10 cellular contexts compared by ENCODE assay signal in genomic region chr10:124588736-124589451, GRCh38.
DNase-seq lines count a peak whose midpoint lies in the region; ATAC-seq and TF ChIP-seq lines count a peak whose summit lies in the region.
"Had no signal": no experiment of that assay in that cellular context is flagged by ENCODE, and none has a peak within 500 bp of the region (broad histone marks: within the 10 kb centered on the region; RNA-seq: fewer than 3 reads in every experiment).

No MANE protein-coding gene starts in this region.

- H3F3A ChIP-seq in GM23338 (replicated peaks; ENCODE audit: low read depth) = no peaks in the 10 kb centered on the region

- H3K4me3 Mint-ChIP-seq in GM23338 = no peak overlapping the region

- ATAC-seq in Right ventricle myocardium inferior = peak; percentile 66
- no peak for ATAC-seq in GM18858 (IDR thresholded peaks at IDR 0.05; ENCODE audit: unreplicated experiment)
- ATAC-seq in GM23338 = no peak
- ATAC-seq in HG03565 (IDR thresholded peaks at IDR 0.05; ENCODE audit: unreplicated experiment) = no peak

- H3K9me3 ChIP-seq in muscle layer of colon (ENCODE audit: low read length) = no peaks in the 10 kb centered on the region

- no peak overlapping the region for H3K4me2 ChIP-seq in GM23338
- H3K4me2 ChIP-seq: KMS-11 had no signal

- no peak for TF ChIP-seq CTCF in GM23338 (conservative IDR thresholded peaks at IDR 0.05; ENCODE audit: low read depth in 2 of 2)

- H2AFZ ChIP-seq in GM23338 = no peak overlapping the region

- H3K27ac Mint-ChIP-seq in GM23338 = no peak overlapping the region

- H3K36me3 ChIP-seq in muscle layer of colon (ENCODE audit: insufficient read depth, low read length) = no peaks in the 10 kb centered on the region
- no peaks in the 10 kb centered on the region for H3K36me3 ChIP-seq in GM23338 (ENCODE audit: insufficient read depth)

- peak overlapping the region; percentile 41 for H3K9ac ChIP-seq in muscle layer of colon (ENCODE audit: low read length)
- H3K9ac ChIP-seq: KMS-11 had no signal

- H4K20me1 ChIP-seq in GM23338 (replicated peaks; ENCODE audit: insufficient read depth) = no peaks in the 10 kb centered on the region

- H3K4me3 ChIP-seq in muscle layer of colon (ENCODE audit: low read depth in 1 of 2, low read length in 2 of 2) (peak overlapping the region in 1 of 2 donors; percentile 12), GM23338 (no peak overlapping the region)

- no peaks in the 10 kb centered on the region; the same call in 2 of the 3 replicates for H3K9me3 Mint-ChIP-seq in GM23338

- H3K27ac ChIP-seq in epithelial cell of prostate (no peak overlapping the region), muscle layer of colon (ENCODE audit: low read depth, low read length) (no peak overlapping the region), GM23338 (ENCODE audit: low read depth) (no peak overlapping the region)
- H3K27ac ChIP-seq: KMS-11 had no signal

- H3K27me3 ChIP-seq in muscle layer of colon (ENCODE audit: control insufficient read depth in 1 of 2, insufficient read depth in 2 of 2, low read length in 2 of 2) (no peaks in the 10 kb centered on the region), GM23338 (ENCODE audit: insufficient read depth) (no peaks in the 10 kb centered on the region)

- no peaks in the 10 kb centered on the region; the same call in 2 of the 3 replicates for H3K4me1 Mint-ChIP-seq in GM23338

- no peaks in the 10 kb centered on the region; the same call in 2 of the 3 replicates for H3K36me3 Mint-ChIP-seq in GM23338 (ENCODE audit: low read depth)

- H3K27me3 Mint-ChIP-seq in GM23338 (ENCODE audit: insufficient read depth, low read depth, poor library complexity) = peaks cover 4% of the 10 kb centered on the region

- H3K4me1 ChIP-seq in muscle layer of colon (ENCODE audit: insufficient read depth, low read length) (peaks cover 12% of the 10 kb centered on the region), GM23338 (ENCODE audit: insufficient read depth) (no peaks in the 10 kb centered on the region)

- H3K79me2 ChIP-seq in GM23338 (replicated peaks; ENCODE audit: insufficient read depth) = no peaks in the 10 kb centered on the region

- DNase-seq in Right ventricle myocardium inferior (ENCODE audit: missing footprints) (peak; percentile 66), cardiac septum (ENCODE audit: low spot score) (no peak), epithelial cell of prostate (ENCODE audit: low read depth, low spot score) (peak; percentile 18), NCI-H524 treated with DMSO at 0.1 percent for 48 hours (lab: John Stamatoyannopoulos, UW) (no peak), GM23338 (ENCODE audit: low spot score) (no peak)
- DNase-seq: activated CD4-positive, alpha-beta T cell treated with anti-CD3 and anti-CD28 coated beads, Interleukin-2, amount 50 U/mL, for 4 hours had no signal

- H3K9me2 ChIP-seq in GM23338 (ENCODE audit: insufficient read depth) = no peaks in the 10 kb centered on the region

- intact Hi-C loops in Right ventricle myocardium inferior (cut with DNase I) (no loop called here), cardiac septum (cut with DNase I) (no loop called here)

TF ChIP-seq in GM23338, 12 proteins besides CTCF, POLR2A, EP300 and RAD21:
- no peak for TF ChIP-seq STAT1 (IDR thresholded peaks at IDR 0.05; ENCODE audit: unreplicated experiment)

Comparison
In these comparisons a context has a peak if more than half of its experiments do, and no peak if none do; other contexts are left out.
1. DNase-seq: peak in Right ventricle myocardium inferior (single experiment) and epithelial cell of prostate (single experiment); none in cardiac septum (single experiment), NCI-H524 treated with DMSO at 0.1 percent for 48 hours (single experiment) and GM23338 (single experiment).